ENCODE assay signal across 29 cellular contexts in the genomic region with DNA sequence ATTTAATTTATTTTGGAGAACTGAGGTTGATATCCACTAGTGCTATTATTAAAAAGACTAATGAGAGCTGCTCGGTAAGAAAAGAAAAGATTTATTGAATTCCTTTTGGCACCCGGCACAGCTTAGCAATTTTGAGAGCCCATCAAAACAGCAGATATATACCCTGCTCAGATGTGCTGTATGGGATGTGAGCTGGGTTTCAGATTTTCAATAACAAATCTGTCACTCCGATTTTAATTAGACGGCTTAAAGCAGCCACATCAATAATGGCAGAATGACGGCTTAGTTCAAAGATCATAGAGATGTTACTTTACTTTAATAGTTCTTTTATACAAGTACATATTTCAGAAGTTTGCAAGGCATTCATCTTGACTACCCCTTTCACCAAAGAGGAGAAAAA.
"Had no signal": no experiment of that assay in that cellular context is flagged by ENCODE, and none has a peak within 500 bp of the region (broad histone marks: within the 10 kb centered on the region; RNA-seq: fewer than 3 reads in every experiment).

No MANE protein-coding gene starts in this region.

- H3K36me3 Mint-ChIP-seq: activated naive CD8-positive, alpha-beta T cell treated with anti-CD3 and anti-CD28 coated beads for 36 hours; immature natural killer cell; stimulated activated effector memory CD8-positive, alpha-beta T cell treated with anti-CD3 and anti-CD28 coated beads, Interleukin-12 subunit alpha, Interleukin-12 subunit beta, amount 100 ng/mL, for 72 hours had no signal

- H3K4me3 ChIP-seq: adrenal gland, body of pancreas, cardiac muscle cell, coronary artery, dorsolateral prefrontal cortex, heart left ventricle, lung, ovary, prostate gland, sigmoid colon, thoracic aorta, upper lobe of left lung had no signal

- H3K9me3 ChIP-seq: adrenal gland, body of pancreas, heart left ventricle, ovary, prostate gland, sigmoid colon, thoracic aorta, upper lobe of left lung had no signal

- H3K4me3 Mint-ChIP-seq: activated naive CD4-positive, alpha-beta T cell treated with anti-CD3 and anti-CD28 coated beads for 36 hours; activated naive CD8-positive, alpha-beta T cell treated with anti-CD3 and anti-CD28 coated beads for 36 hours; effector memory CD8-positive, alpha-beta T cell; immature natural killer cell; nephron; stimulated activated effector memory CD8-positive, alpha-beta T cell treated with anti-CD3 and anti-CD28 coated beads, Interleukin-12 subunit alpha, Interleukin-12 subunit beta, amount 100 ng/mL, for 72 hours; stimulated activated naive CD8-positive, alpha-beta T cell treated with anti-CD3 and anti-CD28 coated beads, Interleukin-15, Interleukin-2, amounts not matched to agents 100 ng/mL and 50 ng/mL, for 24 hours had no signal

- H3K4me1 ChIP-seq: adrenal gland, prostate gland had no signal

- H3K4me1 Mint-ChIP-seq: immature natural killer cell; stimulated activated effector memory CD8-positive, alpha-beta T cell treated with anti-CD3 and anti-CD28 coated beads, Interleukin-12 subunit alpha, Interleukin-12 subunit beta, amount 100 ng/mL, for 72 hours had no signal

- H3K27ac Mint-ChIP-seq: activated naive CD4-positive, alpha-beta T cell treated with anti-CD3 and anti-CD28 coated beads for 36 hours; activated naive CD8-positive, alpha-beta T cell treated with anti-CD3 and anti-CD28 coated beads for 36 hours; effector memory CD8-positive, alpha-beta T cell; immature natural killer cell; stimulated activated effector memory CD8-positive, alpha-beta T cell treated with anti-CD3 and anti-CD28 coated beads, Interleukin-12 subunit alpha, Interleukin-12 subunit beta, amount 100 ng/mL, for 72 hours; stimulated activated naive CD8-positive, alpha-beta T cell treated with anti-CD3 and anti-CD28 coated beads, Interleukin-15, Interleukin-2, amounts not matched to agents 100 ng/mL and 50 ng/mL, for 24 hours had no signal

- DNase-seq: activated CD4-positive, alpha-beta T cell treated with anti-CD3 and anti-CD28 coated beads for 4 hours; activated CD4-positive, alpha-beta T cell treated with anti-CD3 and anti-CD28 coated beads, Interleukin-2, amount 50 U/mL, for 4 hours; activated effector memory CD4-positive, alpha-beta T cell treated with Interleukin-2 at 50 U/mL for 16 hours; activated naive CD4-positive, alpha-beta T cell treated with anti-CD3 and anti-CD28 coated beads for 36 hours; activated naive CD8-positive, alpha-beta T cell treated with anti-CD3 and anti-CD28 coated beads for 36 hours; activated T-cell treated with anti-CD3 and anti-CD28 coated beads for 4 hours; adrenal gland; aorta; body of pancreas; dorsolateral prefrontal cortex; effector memory CD8-positive, alpha-beta T cell; foreskin fibroblast; heart left ventricle; hypothalamus; immature natural killer cell; mesendoderm; ovary; sigmoid colon; stimulated activated CD4-positive, alpha-beta T cell treated with anti-CD3 and anti-CD28 coated beads, Interleukin-4, amount 100 ng/mL, for 24 hours; upper lobe of left lung had no signal

- H3K27ac ChIP-seq: adrenal gland, cardiac muscle cell, coronary artery, dorsolateral prefrontal cortex, heart left ventricle, ovary, prostate gland, sigmoid colon, thoracic aorta, upper lobe of left lung, VCaP had no signal

- H3K36me3 ChIP-seq: adrenal gland, cardiac muscle cell, heart left ventricle, ovary, prostate gland, sigmoid colon, thoracic aorta, upper lobe of left lung had no signal

- H3K9me3 Mint-ChIP-seq: activated naive CD4-positive, alpha-beta T cell treated with anti-CD3 and anti-CD28 coated beads for 36 hours; activated naive CD8-positive, alpha-beta T cell treated with anti-CD3 and anti-CD28 coated beads for 36 hours; effector memory CD8-positive, alpha-beta T cell; nephron; stimulated activated effector memory CD8-positive, alpha-beta T cell treated with anti-CD3 and anti-CD28 coated beads, Interleukin-12 subunit alpha, Interleukin-12 subunit beta, amount 100 ng/mL, for 72 hours; stimulated activated naive CD8-positive, alpha-beta T cell treated with anti-CD3 and anti-CD28 coated beads, Interleukin-15, Interleukin-2, amounts not matched to agents 100 ng/mL and 50 ng/mL, for 24 hours had no signal

- H3K27me3 ChIP-seq: adrenal gland, body of pancreas, cardiac muscle cell, heart left ventricle, ovary, sigmoid colon, upper lobe of left lung had no signal
